13 cellular contexts compared by ENCODE assay signal in the genomic region with DNA sequence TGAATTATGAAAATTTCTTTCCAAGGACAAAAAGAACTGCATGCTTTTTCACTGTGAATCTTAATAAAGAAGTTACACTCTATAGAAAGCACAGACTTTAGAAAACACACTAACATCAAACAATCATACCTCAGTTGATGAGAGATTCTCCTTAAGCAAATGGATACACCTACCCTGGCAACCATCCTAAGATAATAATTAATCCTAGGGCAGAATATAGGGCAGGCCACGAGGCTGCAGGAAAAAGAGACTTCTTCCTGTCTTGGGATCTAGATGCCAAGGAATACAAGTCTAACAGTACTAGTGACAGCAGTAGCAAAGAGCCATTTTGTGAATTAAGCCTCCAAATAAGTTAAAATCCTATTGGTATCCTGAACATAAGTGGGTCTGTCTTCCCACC.
"Had no signal": no experiment of that assay in that cellular context is flagged by ENCODE, and none has a peak within 500 bp of the region (broad histone marks: within the 10 kb centered on the region; RNA-seq: fewer than 3 reads in every experiment).

No MANE protein-coding gene starts in this region.

- H3K4me1 ChIP-seq: transverse colon had no signal

- H3K79me2 ChIP-seq: hepatocyte had no signal

- H3K4me3 ChIP-seq: hepatocyte, thoracic aorta, transverse colon had no signal

- H3K27me3 ChIP-seq: hepatocyte, transverse colon had no signal

- H3K9me3 ChIP-seq: thoracic aorta, transverse colon had no signal

- H2AFZ ChIP-seq: hepatocyte had no signal

- H3K36me3 ChIP-seq: thoracic aorta, transverse colon had no signal

- DNase-seq: cerebellar nuclear complex; erythroblast; foreskin melanocyte; head of caudate nucleus; kidney; natural killer cell; posterior cingulate gyrus; right cardiac atrium; stimulated activated CD4-positive, alpha-beta T cell treated with anti-CD3 and anti-CD28 coated beads, Interleukin-4, amount 100 ng/mL, for 1 hour; stimulated activated CD8-positive, alpha-beta memory T cell treated with anti-CD3 and anti-CD28 coated beads, Interleukin-4, amount 100 ng/mL, for 48 hours; transverse colon had no signal

- H3K27ac ChIP-seq: hepatocyte, thoracic aorta, transverse colon had no signal
